ENCODE assay signal across 1 cellular context in genomic region chr1:153796786-153797659, GRCh38.
TF ChIP-seq lines count a peak whose summit lies in the region.

No MANE protein-coding gene starts in this region.

TF ChIP-seq in HepG2, 621 proteins besides CTCF, POLR2A, EP300 and RAD21 (continued from another document):
- TF ChIP-seq REXO4 (CRISPR knock-in tag; IDR thresholded peaks at IDR 0.05; ENCODE audit: borderline replicate concordance) (no peak), MYPOP (CRISPR knock-in tag; IDR thresholded peaks at IDR 0.05) (no peak), XRCC5 (optimal IDR thresholded peaks at IDR 0.05; ENCODE audit: low read length) (peak; percentile 42), ZNF280D (CRISPR knock-in tag; IDR thresholded peaks at IDR 0.05) (no peak), HBP1 (CRISPR knock-in tag; IDR thresholded peaks at IDR 0.05; ENCODE audit: low read depth) (no peak), BORCS8-MEF2B (CRISPR knock-in tag; IDR thresholded peaks at IDR 0.05) (no peak), ZNF17 (CRISPR knock-in tag; IDR thresholded peaks at IDR 0.05) (no peak), ZNF225 (CRISPR knock-in tag; IDR thresholded peaks at IDR 0.05) (no peak), ZBTB33 (CRISPR knock-in tag; IDR thresholded peaks at IDR 0.05) (peak; percentile 50; the same call in 1 of the 2 replicates), ZNF773 (CRISPR knock-in tag; IDR thresholded peaks at IDR 0.05; ENCODE audit: borderline replicate concordance) (no peak), MNT (IDR thresholded peaks at IDR 0.05) (peak; percentile 91), HOXA5 (CRISPR knock-in tag; IDR thresholded peaks at IDR 0.05) (0 out of 2 replicates have a peak, but pooled peaks have one; percentile 31), STAG1 (CRISPR knock-in tag; IDR thresholded peaks at IDR 0.05) (peak; percentile 82), ZMYM4 (CRISPR knock-in tag; IDR thresholded peaks at IDR 0.05) (0 out of 2 replicates have a peak, but pooled peaks have one; percentile 14), REL (CRISPR knock-in tag; conservative IDR thresholded peaks at IDR 0.05) (no peak)
